15 cellular contexts compared by ENCODE assay signal in the genomic region with DNA sequence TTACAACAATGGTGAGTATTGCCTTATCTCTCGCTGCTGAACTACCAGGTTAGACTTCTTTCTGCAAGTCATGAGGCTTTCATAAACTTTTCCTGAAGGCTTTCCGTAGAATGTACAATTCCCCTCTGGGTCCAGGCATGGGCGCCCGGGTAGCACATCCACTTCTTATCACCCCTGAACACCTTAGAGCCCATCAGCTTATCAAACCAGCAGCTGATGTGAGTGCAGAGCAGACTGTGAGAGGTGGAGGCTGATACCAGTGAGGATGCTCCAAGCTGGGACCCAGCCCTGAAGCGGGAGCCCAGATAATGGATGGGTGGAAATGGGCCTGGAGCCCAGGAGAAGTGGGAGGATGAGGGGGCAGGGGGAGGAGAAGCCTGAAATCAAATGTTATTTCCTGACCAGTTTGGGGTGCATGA. TPM values are rescaled to one million over a fixed set of nuclear protein-coding genes. Genes with fewer than 3 reads are reported as not detected.
"Had no signal": no experiment of that assay in that cellular context is flagged by ENCODE, and none has a peak within 500 bp of the region (broad histone marks: within the 10 kb centered on the region; RNA-seq: fewer than 3 reads in every experiment).

No MANE protein-coding gene starts in this region.

RNA-seq across cellular contexts. Expression of gene RHD, which starts 7.4 kb away (rescaled TPM):
- total RNA-seq: osteoblast, ovary, progenitor cell of endocrine pancreas, renal cortical epithelial cell, subcutaneous adipose tissue, thoracic aorta, thyroid gland, tibial nerve, ureter, vagina had no signal
- polyA plus RNA-seq: neural cell, ovary, psoas muscle, sigmoid colon, small intestine, stomach had no signal
